17 cellular contexts compared by ENCODE assay signal in the genomic region with DNA sequence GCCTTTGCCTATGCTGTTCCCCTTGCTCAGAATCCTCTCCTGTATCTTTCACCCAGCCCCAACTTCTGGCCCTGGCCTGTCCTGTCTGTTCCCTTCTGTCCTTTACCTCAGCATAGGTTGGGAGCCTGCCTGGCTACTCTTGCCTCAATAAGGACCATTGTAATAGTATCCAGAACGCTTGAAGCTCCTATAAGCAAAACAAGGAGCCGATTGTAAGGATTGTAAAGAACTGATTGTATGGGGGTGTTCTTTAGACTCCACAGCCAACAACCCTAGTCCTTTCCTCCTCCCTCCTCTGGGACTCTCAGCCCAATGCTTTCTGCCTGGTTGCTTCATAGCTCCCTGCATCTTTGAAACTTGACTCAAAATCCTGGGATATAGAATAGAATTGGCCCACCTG. TPM values are rescaled to one million over a fixed set of nuclear protein-coding genes. Genes with fewer than 3 reads are reported as not detected.
DNase-seq lines count a peak whose midpoint lies in the region; ATAC-seq, FAIRE-seq and TF ChIP-seq lines count a peak whose summit lies in the region.
"Had no signal": no experiment of that assay in that cellular context is flagged by ENCODE, and none has a peak within 500 bp of the region (broad histone marks: within the 10 kb centered on the region; RNA-seq: fewer than 3 reads in every experiment).

No MANE protein-coding gene starts in this region.

- POLR2A ChIA-PET in activated CD8-positive, alpha-beta T cell treated with anti-CD3 and anti-CD28 coated beads for 36 hours (lab: Charles Lee) = interaction anchor here (0.6 to 0.8 kb wide), 2 partner anchors 16 to 154 kb away, joined by 3 read pairs; no protein-coding TSS in a partner anchor

- H3K36me3 Mint-ChIP-seq in activated CD8-positive, alpha-beta T cell treated with anti-CD3 and anti-CD28 coated beads for 36 hours (ENCODE audit: low read depth) = no peaks in the 10 kb centered on the region
- H3K36me3 Mint-ChIP-seq: CD4-positive, CD25-positive, alpha-beta regulatory T cell had no signal

- no peak overlapping the region for H3K4me3 Mint-ChIP-seq in activated CD8-positive, alpha-beta T cell treated with anti-CD3 and anti-CD28 coated beads for 36 hours
- H3K4me3 Mint-ChIP-seq: CD4-positive, CD25-positive, alpha-beta regulatory T cell; GM23338 had no signal

- in situ Hi-C loops in SK-MEL-5 (cut with HindIII; ENCODE audit: low pct_unique_long_range_greater_than_20kb, low sequenced_read_pairs) = no loop called here

- FAIRE-seq in RCC 7860 (lab: Jason Lieb, UNC) = no peak
- FAIRE-seq: GM12878, GM18507 had no signal

- intact Hi-C loops in posterior vena cava (cut with DNase I) = no loop called here
- intact Hi-C loops in posterior cingulate gyrus (cut with DNase I) = no loop called here
- intact Hi-C loops in activated CD8-positive, alpha-beta T cell treated with anti-CD3 and anti-CD28 coated beads for 36 hours (cut with micrococcal nuclease) = no loop called here

- H3K27ac Mint-ChIP-seq in activated CD8-positive, alpha-beta T cell treated with anti-CD3 and anti-CD28 coated beads for 36 hours = no peak overlapping the region
- H3K27ac Mint-ChIP-seq: CD4-positive, CD25-positive, alpha-beta regulatory T cell; GM23338 had no signal

- no peak for ATAC-seq in activated CD8-positive, alpha-beta T cell treated with anti-CD3 and anti-CD28 coated beads for 36 hours
- ATAC-seq: GM12878, GM23338 had no signal

- no peak for TF ChIP-seq CTCF in activated CD8-positive, alpha-beta T cell treated with anti-CD3 and anti-CD28 coated beads for 36 hours (IDR thresholded peaks at IDR 0.05)

- H3K4me1 Mint-ChIP-seq in activated CD8-positive, alpha-beta T cell treated with anti-CD3 and anti-CD28 coated beads for 36 hours (ENCODE audit: low read depth) = peaks cover 3% of the 10 kb centered on the region
- H3K4me1 Mint-ChIP-seq: GM23338 had no signal

- CTCF ChIA-PET in activated CD8-positive, alpha-beta T cell treated with anti-CD3 and anti-CD28 coated beads for 36 hours (lab: Charles Lee) = interaction anchor here (1.3 kb wide), 1 partner anchor 18 kb away, joined by 3 read pairs; no protein-coding TSS in a partner anchor

- DNase-seq in Ammon's horn (ENCODE audit: low spot score) = peak; percentile 21
- DNase-seq in SK-MEL-5 (ENCODE audit: low read depth, low spot score) = peak; percentile 98
- DNase-seq in globus pallidus (ENCODE audit: low spot score) = peak; percentile 23
- peak; percentile 17 for DNase-seq in posterior vena cava (ENCODE audit: low spot score)
- no peak for DNase-seq in posterior cingulate gyrus
- no peak for DNase-seq in activated CD8-positive, alpha-beta T cell treated with anti-CD3 and anti-CD28 coated beads for 36 hours
- DNase-seq in RCC 7860 (ENCODE audit: low spot score) = no peak
- DNase-seq in activated CD4-positive, alpha-beta T cell treated with anti-CD3 and anti-CD28 coated beads for 48 hours = no peak
- DNase-seq: 8988T; AML-193; Calu3; CD4-positive, CD25-positive, alpha-beta regulatory T cell; DMS79; H7 had no signal

- H3K9me3 Mint-ChIP-seq in activated CD8-positive, alpha-beta T cell treated with anti-CD3 and anti-CD28 coated beads for 36 hours = no peaks in the 10 kb centered on the region
- H3K9me3 Mint-ChIP-seq: CD4-positive, CD25-positive, alpha-beta regulatory T cell; GM23338 had no signal

- H3K27me3 Mint-ChIP-seq in activated CD8-positive, alpha-beta T cell treated with anti-CD3 and anti-CD28 coated beads for 36 hours = no peaks in the 10 kb centered on the region

RNA-seq across cellular contexts. Expression of a gene that starts 18.7 kb away (rescaled TPM):
- total RNA-seq in SK-MEL-5 (2014; rRNA removed; shearing (Covaris generic)) = 11.6 and 16.5 TPM in 2 replicates
- polyA plus RNA-seq in SK-MEL-5 (2015; cell fraction: cytosol; rRNA removed) = 10.1 and 13.8 TPM in 2 replicates
- polyA plus RNA-seq in SK-MEL-5 (2015; cell fraction: nucleus; rRNA removed) = 29.6 and 46.1 TPM in 2 replicates
- total RNA-seq in posterior vena cava = 10 to 100 TPM; 20.0 to 21.2 TPM
- 10 to 100 TPM; 24.1 to 24.6 TPM for total RNA-seq in activated CD8-positive, alpha-beta T cell treated with anti-CD3 and anti-CD28 coated beads for 36 hours

RNA-seq across cellular contexts. Expression of a gene that starts 20.0 kb away (rescaled TPM):
- total RNA-seq in SK-MEL-5 (2014; rRNA removed; shearing (Covaris generic)) = 19.2 and 24.0 TPM in 2 replicates
- 19.9 and 24.8 TPM in 2 replicates for polyA plus RNA-seq in SK-MEL-5 (2015; cell fraction: cytosol; rRNA removed)
- polyA plus RNA-seq in SK-MEL-5 (2015; cell fraction: nucleus; rRNA removed) = 27.7 and 35.3 TPM in 2 replicates
- 10 to 100 TPM; 13.7 to 19.3 TPM for total RNA-seq in posterior vena cava
- total RNA-seq in activated CD8-positive, alpha-beta T cell treated with anti-CD3 and anti-CD28 coated beads for 36 hours = 10 to 100 TPM; 39.5 to 39.9 TPM

Comparison
In these comparisons a context has a peak if more than half of its experiments do, and no peak if none do; other contexts are left out.
1. DNase-seq: peak in Ammon's horn (single experiment), SK-MEL-5 (single experiment), globus pallidus (single experiment) and posterior vena cava (single experiment); none in posterior cingulate gyrus (0 of 10), activated CD8-positive, alpha-beta T cell treated with anti-CD3 and anti-CD28 coated beads for 36 hours (single experiment), RCC 7860 (single experiment) and activated CD4-positive, alpha-beta T cell treated with anti-CD3 and anti-CD28 coated beads for 48 hours (single experiment).